ENCODE assay signal across 31 cellular contexts in genomic region chr20:6780414-6780813, GRCh38. TPM values are rescaled to one million over a fixed set of nuclear protein-coding genes. Genes with fewer than 3 reads are reported as not detected.
DNase-seq lines count a peak whose midpoint lies in the region; ATAC-seq, FAIRE-seq and TF ChIP-seq lines count a peak whose summit lies in the region.
"Had no signal": no experiment of that assay in that cellular context is flagged by ENCODE, and none has a peak within 500 bp of the region (broad histone marks: within the 10 kb centered on the region; RNA-seq: fewer than 3 reads in every experiment).

No MANE protein-coding gene starts in this region.

- in situ Hi-C loops in GM12878 (cut with MboI), result no loop called here

- H3K9me3 ChIP-seq in GM12878 (replicated peaks; ENCODE audit: control insufficient read depth, insufficient read depth, low read length) (no peaks in the 10 kb centered on the region), smooth muscle cell (replicated peaks; ENCODE audit: low read depth) (no peaks in the 10 kb centered on the region)
- H3K9me3 ChIP-seq: BLaER1 treated with 17β-estradiol and CSF1 and Interleukin-3, amounts not matched to agents 10 nM and 100 nM; suprapubic skin; upper lobe of left lung had no signal

- H3K79me2 ChIP-seq in GM12878 (ENCODE audit: control insufficient read depth, insufficient read depth, low read length) (no peaks in the 10 kb centered on the region), smooth muscle cell (ENCODE audit: low read depth) (no peaks in the 10 kb centered on the region)

- no TSS peak for BruUV-seq in GM12878 (replicated peaks; lab: Mats Ljungman, UMichigan)

- CTCF ChIA-PET in GM12878 (lab: Yijun Ruan, JAX), result interaction anchor here (0.6 to 4.4 kb wide), 4 partner anchors 11 to 505 kb away, joined by 3 to 20 read pairs (median 6); no protein-coding TSS in a partner anchor

- no peak for FAIRE-seq in GM12878 (lab: Jason Lieb, UNC)
- FAIRE-seq: colon, H54 had no signal

- WGBS in GM12878 (ENCODE audit: insufficient coverage, insufficient replicate concordance, low lambda C conversion rate, missing lambda C conversion rate), result 10% methylated on average over 4 of the region's 4 CpGs
- WGBS in lower leg skin, 2 donors, result 43 to 44% methylated on average over 4 of the region's 4 CpGs
- 93% methylated on average over 4 of the region's 4 CpGs for WGBS in smooth muscle cell (ENCODE audit: low lambda C conversion rate)

- DNase-seq in DMS 273 (lab: John Stamatoyannopoulos, UW; ENCODE audit: unreplicated experiment), result peak; percentile 83
- DNase-seq in NCI-H1092 treated with DMSO at 0.1 percent for 48 hours (lab: John Stamatoyannopoulos, UW), result peak; percentile 85
- DNase-seq in NCI-H2171 treated with DMSO at 0.1 percent for 48 hours (lab: John Stamatoyannopoulos, UW), result peak; percentile 77
- no peak for DNase-seq in GM12878 (ENCODE audit: low read depth, low spot score)
- DNase-seq in lower leg skin (ENCODE audit: low spot score in 2 of 2), result no peak
- DNase-seq in smooth muscle cell (lab: John Stamatoyannopoulos, UW; ENCODE audit: unreplicated experiment), result no peak
- DNase-seq: activated CD4-positive, alpha-beta T cell treated with anti-CD3 and anti-CD28 coated beads, Interleukin-2, amount 50 U/mL, for 4 hours; activated CD8-positive, alpha-beta memory T cell treated with anti-CD3 and anti-CD28 coated beads, Interleukin-2, amount 10 ng/mL, durations not matched to agents 7 days and 5 days; activated gamma-delta T cell; activated naive CD8-positive, alpha-beta T cell treated with anti-CD3 and anti-CD28 coated beads for 36 hours; activated T-cell treated with anti-CD3 and anti-CD28 coated beads, Interleukin-2, amount 50 U/mL, for 4 hours; effector CD4-positive, alpha-beta T cell; hypothalamus; immature natural killer cell; mesenchymal stem cell; MM.1S; NCI-H146; NCI-H510A; SHP77; stimulated activated naive CD4-positive, alpha-beta T cell treated with Interleukin-2 at 50 U/mL for 16 hours; upper lobe of left lung had no signal

- TF ChIP-seq POLR2A in GM12878 (IDR thresholded peaks at IDR 0.05; ENCODE audit: low read depth, low read length) (no peak), lower leg skin (IDR thresholded peaks at IDR 0.05) (no peak)

- SMC1A ChIA-PET in GM12878 (lab: Charles Lee; ENCODE audit: uncharacterized antibody, unreplicated experiment), result interaction anchor here (0.9 to 1.9 kb wide), 5 partner anchors 9 to 490 kb away, joined by 3 to 8 read pairs (median 3); no protein-coding TSS in a partner anchor

- no peaks in the 10 kb centered on the region for H3F3A ChIP-seq in smooth muscle cell (ENCODE audit: low read depth)

- H2AFZ ChIP-seq in GM12878 (ENCODE audit: control insufficient read depth, low read depth, low read length), result no peak overlapping the region
- H2AFZ ChIP-seq in smooth muscle cell (ENCODE audit: low read depth), result no peak overlapping the region

- RAD21 ChIA-PET in GM12878 (lab: Charles Lee; ENCODE audit: unreplicated experiment), result interaction anchor here (0.9 to 1.4 kb wide), 3 partner anchors 10 to 49 kb away, joined by 3 to 4 read pairs (median 4); partner anchors contain the start of gene BMP2

- H3K4me2 ChIP-seq in GM12878 (ENCODE audit: control insufficient read depth, insufficient read depth), result no peak overlapping the region
- H3K4me2 ChIP-seq in smooth muscle cell, result no peak overlapping the region
- H3K4me2 ChIP-seq: BLaER1 treated with 17β-estradiol and CSF1 and Interleukin-3, amounts not matched to agents 10 nM and 100 nM had no signal

- H4K20me1 ChIP-seq in GM12878 (ENCODE audit: control insufficient read depth, insufficient read depth) (no peaks in the 10 kb centered on the region), smooth muscle cell (ENCODE audit: low read depth) (peaks cover 7% of the 10 kb centered on the region)
- H4K20me1 ChIP-seq: BLaER1 treated with 17β-estradiol and CSF1 and Interleukin-3, amounts not matched to agents 10 nM and 100 nM had no signal

- no peak for TF ChIP-seq CTCF in GM12878 (IDR thresholded peaks at IDR 0.05 in 2 of 3, conservative IDR thresholded peaks at IDR 0.05 in 1 of 3; ENCODE audit: control insufficient read depth in 2 of 3, extremely low read depth in 1 of 3, insufficient read depth in 1 of 3, low read depth in 3 of 3, low read length in 3 of 3)
- TF ChIP-seq CTCF in lower leg skin (IDR thresholded peaks at IDR 0.05), result no peak
- TF ChIP-seq CTCF in smooth muscle cell (IDR thresholded peaks at IDR 0.05; ENCODE audit: borderline replicate concordance, insufficient read depth, poor library complexity, severe bottlenecking), result no peak

- no peak overlapping the region for H3K4me3 ChIP-seq in GM12878
- no peak overlapping the region for H3K4me3 ChIP-seq in lower leg skin (ENCODE audit: low read depth, poor library complexity, severe bottlenecking)
- no peak overlapping the region for H3K4me3 ChIP-seq in smooth muscle cell
- H3K4me3 ChIP-seq: BLaER1 treated with 17β-estradiol and CSF1 and Interleukin-3, amounts not matched to agents 10 nM and 100 nM; suprapubic skin; upper lobe of left lung had no signal

- no peaks in the 10 kb centered on the region for H3K36me3 ChIP-seq in GM12878 (ENCODE audit: control insufficient read depth in 2 of 2, insufficient read depth in 2 of 2, low read length in 1 of 2)
- no peaks in the 10 kb centered on the region for H3K36me3 ChIP-seq in smooth muscle cell (ENCODE audit: low read depth)

- POLR2A ChIA-PET in GM12878 (lab: Charles Lee), result no interaction called here

- ATAC-seq in GM12878 (peak; percentile 15; the same call in 1 of the 3 replicates), HG02840 (IDR thresholded peaks at IDR 0.05; ENCODE audit: low FRiP score, unreplicated experiment) (no peak)
- ATAC-seq: activated CD4-positive, CD25-positive, alpha-beta regulatory T cell treated with anti-CD3 and anti-CD28 coated beads, Interleukin-2, amount 50 U/mL, for 24 hours; activated CD8-positive, alpha-beta memory T cell treated with anti-CD3 and anti-CD28 coated beads, Interleukin-2, amount 10 ng/mL, durations not matched to agents 7 days and 5 days; activated T-cell treated with anti-CD3 and anti-CD28 coated beads, Interleukin-2, amount 50 U/mL, for 4 hours; left colon; Panc1 had no signal

- H3K27ac ChIP-seq in GM12878 (ENCODE audit: control insufficient read depth, insufficient read depth), result no peak overlapping the region
- no peak overlapping the region for H3K27ac ChIP-seq in smooth muscle cell (ENCODE audit: low read depth)
- H3K27ac ChIP-seq: BLaER1 treated with 17β-estradiol and CSF1 and Interleukin-3, amounts not matched to agents 10 nM and 100 nM; suprapubic skin; upper lobe of left lung had no signal

- H3K27me3 ChIP-seq in GM12878 (replicated peaks in 1 of 2; ENCODE audit: control insufficient read depth in 2 of 2, insufficient read depth in 2 of 2, low read length in 1 of 2) (no peaks in the 10 kb centered on the region), smooth muscle cell (ENCODE audit: low read depth) (no peaks in the 10 kb centered on the region)
- H3K27me3 ChIP-seq: BLaER1 treated with 17β-estradiol and CSF1 and Interleukin-3, amounts not matched to agents 10 nM and 100 nM; suprapubic skin; upper lobe of left lung had no signal

- TF ChIP-seq EP300 in GM12878 (IDR thresholded peaks at IDR 0.05; ENCODE audit: borderline replicate concordance in 1 of 2, control insufficient read depth in 1 of 2, low read depth in 2 of 2, low read length in 2 of 2), result no peak

- no peak for TF ChIP-seq RAD21 in GM12878 (IDR thresholded peaks at IDR 0.05; ENCODE audit: insufficient read depth, low read depth, low read length)

- H3K4me1 ChIP-seq in GM12878 (ENCODE audit: control insufficient read depth, insufficient read depth, low read length) (no peaks in the 10 kb centered on the region), smooth muscle cell (ENCODE audit: low read depth) (peaks cover 12% of the 10 kb centered on the region)
- H3K4me1 ChIP-seq: BLaER1 treated with 17β-estradiol and CSF1 and Interleukin-3, amounts not matched to agents 10 nM and 100 nM had no signal

- no peak overlapping the region for H3K9ac ChIP-seq in GM12878 (ENCODE audit: control insufficient read depth, insufficient read depth, low read length)
- H3K9ac ChIP-seq in smooth muscle cell (ENCODE audit: low read depth), result no peak overlapping the region
- H3K9ac ChIP-seq: BLaER1 treated with 17β-estradiol and CSF1 and Interleukin-3, amounts not matched to agents 10 nM and 100 nM had no signal

- intact Hi-C loops in GM12878 (cut with micrococcal nuclease; ENCODE audit: unreplicated experiment), result no loop called here
- intact Hi-C loops in lower leg skin (cut with DNase I; ENCODE audit: low total_unique reads), result no loop called here

TF ChIP-seq in GM12878, 131 proteins besides CTCF, POLR2A, EP300 and RAD21 (continues in another document):
- TF ChIP-seq YY1 (IDR thresholded peaks at IDR 0.05; ENCODE audit: low read depth, low read length), result no peak

RNA-seq across cellular contexts. Expression of gene BMP2, which starts 12.9 kb away (rescaled TPM):
- total RNA-seq in GM12878 (2013; cell fraction: nucleolus; rRNA removed), result 0.42 and 0.66 TPM in 2 replicates
- total RNA-seq in GM12878 (2014; rRNA removed) (0.93 and 1.2 TPM in 2 replicates), GM12878 (2014; rRNA removed; fragmentation: Illumina TruSeq; extraction: Trizol) (0.41 and 0.67 TPM in 2 replicates), GM12878 (2021) (1.4 and 1.5 TPM in 2 replicates), lower leg skin (10 to 100 TPM; 21.0 to 42.8 (median 23.7) TPM), smooth muscle cell (9.3 and 17.8 TPM in 2 replicates)
- polyA plus RNA-seq in GM12878 (2011; ENCODE audit: low read depth), result not detected
- polyA plus RNA-seq in GM12878 (2011; rRNA removed) (3.2 and 3.6 TPM in 2 replicates), GM12878 (2014; fragmentation: Illumina TruSeq; extraction: Trizol) (0.90 and 0.93 TPM in 2 replicates), GM12878 (2014; fragmentation: Nextera tagmentation; extraction: Ambion mirVana) (under 1 TPM; 0.57 to 0.74 TPM), GM12878 (2014; rRNA removed) (0.63 and 0.67 TPM in 2 replicates), GM12878 (2016; fragmentation: Nextera tagmentation; extraction: Ambion mirVana) (under 1 TPM; 0.35 to 0.42 TPM), smooth muscle cell (10.6 and 27.6 TPM in 2 replicates)
- polyA plus RNA-seq in GM12878 (2011; cell fraction: cytosol; rRNA removed), result 2.3 and 2.6 TPM in 2 replicates
- polyA plus RNA-seq in GM12878 (2011; cell fraction: nucleus; rRNA removed), result 2.6 and 2.8 TPM in 2 replicates
- 0.12 and 0.14 TPM in 2 replicates for polyA plus RNA-seq in GM12878 (2012)
- 3.6 and 4.2 TPM in 2 replicates for polyA minus RNA-seq in GM12878 (2011; rRNA and poly(A)+ RNA removed)
- 2.9 and 4.3 TPM in 2 replicates for polyA minus RNA-seq in GM12878 (2011; cell fraction: cytosol; rRNA and poly(A)+ RNA removed)
- polyA minus RNA-seq in GM12878 (2011; cell fraction: nucleus; rRNA and poly(A)+ RNA removed), result 3.1 and 5.1 TPM in 2 replicates
- total RNA-seq: activated CD8-positive, alpha-beta memory T cell treated with anti-CD3 and anti-CD28 coated beads, Interleukin-2, amount 10 ng/mL, durations not matched to agents 7 days and 5 days; activated naive CD8-positive, alpha-beta T cell treated with anti-CD3 and anti-CD28 coated beads for 36 hours; activated T-cell treated with anti-CD3 and anti-CD28 coated beads, Interleukin-2, amount 50 U/mL, for 4 hours; G401; T-helper 2 cell treated with Interferon-gamma antibody and Interleukin-4, amounts not matched to agents 100 ng/mL and 5 ng/mL, for 36 hours had no signal

Comparison
In these comparisons a context has a peak if more than half of its experiments do, and no peak if none do; other contexts are left out.
1. DNase-seq: peak in DMS 273 (single experiment), NCI-H1092 treated with DMSO at 0.1 percent for 48 hours (single experiment) and NCI-H2171 treated with DMSO at 0.1 percent for 48 hours (single experiment); none in GM12878 (single experiment), lower leg skin (0 of 2) and smooth muscle cell (single experiment).